Comparison of ENCODE assay signal across 17 cellular contexts in genomic region chr13:48631441-48631840, GRCh38. TPM values are rescaled to one million over a fixed set of nuclear protein-coding genes. Genes with fewer than 3 reads are reported as not detected.
"Had no signal": no experiment of that assay in that cellular context is flagged by ENCODE, and none has a peak within 500 bp of the region (broad histone marks: within the 10 kb centered on the region; RNA-seq: fewer than 3 reads in every experiment).

No MANE protein-coding gene starts in this region.

- DNase-seq: activated CD4-positive, alpha-beta T cell treated with anti-CD3 and anti-CD28 coated beads, Interleukin-2, amount 50 U/mL, for 4 hours; activated effector memory CD4-positive, alpha-beta T cell treated with Interleukin-2 at 50 U/mL for 16 hours; activated T-cell treated with anti-CD3 and anti-CD28 coated beads, Interleukin-2, amount 50 U/mL, for 1 hour; amygdala; brain microvascular endothelial cell; islet precursor cell; posterior cingulate gyrus; spleen; stimulated activated CD4-positive, alpha-beta T cell treated with anti-CD3 and anti-CD28 coated beads, Interleukin-1b, Interleukin-23, amount 100 ng/mL, for 48 hours; SW 1271 had no signal

- H3K9me3 Mint-ChIP-seq: activated naive CD4-positive, alpha-beta T cell treated with anti-CD3 and anti-CD28 coated beads, Interleukin-2, amount 50 U/mL, for 24 hours had no signal

- H3K36me3 Mint-ChIP-seq: stimulated activated memory B cell treated with anti-CD40 and anti-IgM and Interleukin-4, amounts not matched to agents 10 μg/mL and 1 μg/mL and 100 μg/mL, for 72 hours had no signal

- H3K36me3 ChIP-seq: brain microvascular endothelial cell, neutrophil, spleen, tibial nerve had no signal

- H3K27ac Mint-ChIP-seq: activated naive CD4-positive, alpha-beta T cell treated with anti-CD3 and anti-CD28 coated beads, Interleukin-2, amount 50 U/mL, for 24 hours; stimulated activated memory B cell treated with anti-CD40 and anti-IgM and Interleukin-4, amounts not matched to agents 10 μg/mL and 1 μg/mL and 100 μg/mL, for 72 hours; T-helper 2 cell treated with Interferon-gamma antibody and Interleukin-4, amounts not matched to agents 5 μg/mL and 100 μg/mL, for 36 hours had no signal

- ATAC-seq: left lobe of liver; stimulated activated memory B cell treated with anti-CD40 and anti-IgM and Interleukin-4, amounts not matched to agents 10 μg/mL and 1 μg/mL and 100 μg/mL, for 72 hours had no signal

- H3K4me3 ChIP-seq: spleen, tibial nerve had no signal

- H3K27ac ChIP-seq: brain microvascular endothelial cell, neutrophil, spleen had no signal

- H3K4me3 Mint-ChIP-seq: activated naive CD4-positive, alpha-beta T cell treated with anti-CD3 and anti-CD28 coated beads, Interleukin-2, amount 50 U/mL, for 24 hours; stimulated activated memory B cell treated with anti-CD40 and anti-IgM and Interleukin-4, amounts not matched to agents 10 μg/mL and 1 μg/mL and 100 μg/mL, for 72 hours; T-helper 2 cell treated with Interferon-gamma antibody and Interleukin-4, amounts not matched to agents 5 μg/mL and 100 μg/mL, for 36 hours had no signal

- H3K9me3 ChIP-seq: neutrophil had no signal

- H3K27me3 Mint-ChIP-seq: activated naive CD4-positive, alpha-beta T cell treated with anti-CD3 and anti-CD28 coated beads, Interleukin-2, amount 50 U/mL, for 24 hours had no signal

- H3K4me1 Mint-ChIP-seq: stimulated activated memory B cell treated with anti-CD40 and anti-IgM and Interleukin-4, amounts not matched to agents 10 μg/mL and 1 μg/mL and 100 μg/mL, for 72 hours had no signal

- H3K27me3 ChIP-seq: brain microvascular endothelial cell, neutrophil, spleen, tibial nerve had no signal

RNA-seq across cellular contexts. Expression of gene CYSLTR2, which starts 22.3 kb away (rescaled TPM):
- total RNA-seq: myocyte had no signal
